Comparison of ENCODE assay signal across 1 cellular context in genomic region chr5:95543017-95543705, GRCh38.
TF ChIP-seq lines count a peak whose summit lies in the region.

No MANE protein-coding gene starts in this region.

TF ChIP-seq in GM12878, 131 proteins besides CTCF, POLR2A, EP300 and RAD21:
- no peak for TF ChIP-seq NKRF (conservative IDR thresholded peaks at IDR 0.05)
- peak; percentile 29 for TF ChIP-seq PBX3 (IDR thresholded peaks at IDR 0.05; ENCODE audit: insufficient replicate concordance, low read depth, low read length)
